In the genomic region with DNA sequence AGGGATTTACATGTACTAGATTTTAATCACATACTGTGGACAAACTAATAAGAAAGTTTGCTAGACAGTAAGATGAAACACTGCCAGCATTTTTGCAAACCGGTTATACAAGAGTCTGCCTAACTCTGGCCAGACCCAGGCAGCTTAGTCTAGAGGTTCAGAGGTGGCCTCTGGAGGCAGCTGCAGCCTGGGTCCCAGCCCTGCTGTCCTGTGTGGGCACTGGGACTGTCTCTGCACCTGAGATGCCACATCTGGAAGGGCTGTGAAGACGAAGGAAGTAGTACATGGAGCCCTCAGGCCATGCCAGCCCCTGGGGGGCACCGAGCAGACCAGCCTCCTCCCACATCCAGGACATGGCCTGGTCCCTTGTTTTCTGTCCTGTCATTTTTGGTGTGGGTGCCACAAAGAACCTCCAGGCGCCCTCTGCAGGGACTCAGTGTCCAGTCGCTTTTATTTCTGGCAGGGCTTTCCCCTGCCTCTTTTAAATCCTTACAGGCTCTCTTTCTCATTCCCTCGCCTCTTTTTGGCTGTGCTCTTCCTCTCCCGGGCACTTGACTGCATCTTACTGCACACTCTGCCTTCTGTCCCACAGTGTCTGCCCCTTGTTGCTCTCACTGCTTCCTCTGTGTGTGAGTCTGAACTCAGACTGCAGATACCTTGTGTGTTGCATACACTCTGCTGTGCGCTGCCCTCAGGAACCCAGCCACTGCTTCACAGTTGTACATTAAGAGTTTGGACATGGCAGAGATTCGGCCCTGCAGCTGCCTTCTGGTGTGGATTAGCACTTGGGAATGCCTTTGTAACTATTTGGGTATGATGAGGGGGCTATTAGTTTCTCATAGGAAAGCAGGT, we compare ENCODE assay signal across 8 cellular contexts.
A peak's percentile ranks its signal among the peaks of the same experiment; 100 is the strongest.
DNase-seq lines count a peak whose midpoint lies in the region; ATAC-seq and TF ChIP-seq lines count a peak whose summit lies in the region.

No MANE protein-coding gene starts in this region.

- no peaks in the 10 kb centered on the region for H3K27me3 ChIP-seq in CD8-positive, alpha-beta T cell (ENCODE audit: insufficient read depth, low read length)
- H3K27me3 ChIP-seq in GM23248 (replicated peaks; ENCODE audit: insufficient read depth) (no peaks in the 10 kb centered on the region), PC-3 (ENCODE audit: low read length) (no peaks in the 10 kb centered on the region), adrenal gland (no peaks in the 10 kb centered on the region), hepatocyte (no peaks in the 10 kb centered on the region), skeletal muscle tissue (ENCODE audit: control insufficient read depth in 3 of 3, insufficient read depth in 3 of 3, low read length in 3 of 3) (no peaks in the 10 kb centered on the region)

- peaks cover 9% of the 10 kb centered on the region for H3K4me1 Mint-ChIP-seq in CD8-positive, alpha-beta T cell (ENCODE audit: low read depth)

- H3K4me3 ChIP-seq in CD8-positive, alpha-beta T cell (ENCODE audit: low read depth, low read length): no peak overlapping the region
- no peak overlapping the region for H3K4me3 ChIP-seq in GM23248
- H3K4me3 ChIP-seq in PC-3 (ENCODE audit: low read length): no peak overlapping the region
- no peak overlapping the region for H3K4me3 ChIP-seq in adrenal gland
- no peak overlapping the region for H3K4me3 ChIP-seq in hepatocyte
- H3K4me3 ChIP-seq in skeletal muscle tissue (ENCODE audit: low read length in 3 of 3): no peak overlapping the region

- no peaks in the 10 kb centered on the region for H4K20me1 ChIP-seq in GM23248 (ENCODE audit: insufficient read depth)
- H4K20me1 ChIP-seq in PC-3 (ENCODE audit: low read length): no peaks in the 10 kb centered on the region
- H4K20me1 ChIP-seq in hepatocyte (ENCODE audit: insufficient read depth, poor library complexity, severe bottlenecking): no peaks in the 10 kb centered on the region

- TF ChIP-seq POLR2A in adrenal gland (IDR thresholded peaks at IDR 0.05): no peak

- no peak overlapping the region for H3K9ac ChIP-seq in GM23248
- H3K9ac ChIP-seq in PC-3 (ENCODE audit: low read length): no peak overlapping the region
- H3K9ac ChIP-seq in skeletal muscle tissue (ENCODE audit: low read depth in 1 of 3, low read length in 3 of 3): peak overlapping the region in 2 of 3 donors; percentile 16 to 21

- CTCF ChIA-PET in CD8-positive, alpha-beta T cell (lab: Charles Lee): interaction anchor here (0.8 to 3.0 kb wide), 13 partner anchors 14 to 292 kb away, joined by 3 to 19 read pairs (median 4); no protein-coding TSS in a partner anchor
- CTCF ChIA-PET in PC-3 (lab: Charles Lee): interaction anchor here (1.2 kb wide), 1 partner anchor 283 kb away, joined by 6 read pairs; no protein-coding TSS in a partner anchor

- no peaks in the 10 kb centered on the region for H3F3A ChIP-seq in GM23248 (ENCODE audit: insufficient read depth)
- no peaks in the 10 kb centered on the region for H3F3A ChIP-seq in PC-3 (ENCODE audit: low read length, unreplicated experiment)

- H3K4me3 Mint-ChIP-seq in CD8-positive, alpha-beta T cell: no peak overlapping the region

- ATAC-seq in CD8-positive, alpha-beta T cell: no peak
- ATAC-seq in PC-3 (peak; percentile 85), GM19452 (IDR thresholded peaks at IDR 0.05; ENCODE audit: unreplicated experiment) (no peak), HG03460 (IDR thresholded peaks at IDR 0.05; ENCODE audit: unreplicated experiment) (no peak)

- no TSS peak for BruUV-seq in PC-3 (replicated peaks; lab: Mats Ljungman, UMichigan)

- TF ChIP-seq CTCF in CD8-positive, alpha-beta T cell (IDR thresholded peaks at IDR 0.05): no peak
- TF ChIP-seq CTCF in PC-3 (conservative IDR thresholded peaks at IDR 0.05; ENCODE audit: low read depth, low read length) (peak; percentile 67), adrenal gland (IDR thresholded peaks at IDR 0.05) (peak; percentile 38 to 65 (median 60)), hepatocyte (IDR thresholded peaks at IDR 0.05; ENCODE audit: poor library complexity) (peak; percentile 53)

- no peak overlapping the region for H3K27ac ChIP-seq in CD8-positive, alpha-beta T cell (ENCODE audit: low read depth, low read length)
- H3K27ac ChIP-seq in GM23248 (no peak overlapping the region), PC-3 (ENCODE audit: low read length) (0 out of 2 replicates have a peak overlapping the region, but pooled peaks have one; percentile 20), adrenal gland (no peak overlapping the region), hepatocyte (peak overlapping the region; percentile 77), skeletal muscle tissue (ENCODE audit: low read depth, low read length) (no peak overlapping the region)

- no peaks in the 10 kb centered on the region for H3K9me3 Mint-ChIP-seq in CD8-positive, alpha-beta T cell

- no peak overlapping the region for H2AFZ ChIP-seq in GM23248
- H2AFZ ChIP-seq in PC-3 (ENCODE audit: low read length): no peak overlapping the region
- H2AFZ ChIP-seq in hepatocyte: no peak overlapping the region

- H3K9me2 ChIP-seq in GM23248 (ENCODE audit: insufficient read depth) (no peaks in the 10 kb centered on the region), PC-3 (replicated peaks; ENCODE audit: low read length) (no peaks in the 10 kb centered on the region), hepatocyte (replicated peaks; ENCODE audit: insufficient read depth) (no peaks in the 10 kb centered on the region)

- H3K36me3 Mint-ChIP-seq in CD8-positive, alpha-beta T cell: no peaks in the 10 kb centered on the region

- intact Hi-C loops in CD8-positive, alpha-beta T cell (cut with DNase I, micrococcal nuclease): loop anchor here in 1 of 2 experiments (5.0 kb wide), 1 partner anchor 195 kb away; no protein-coding TSS in a partner anchor
- intact Hi-C loops in PC-3 (cut with micrococcal nuclease) (loop anchor here (1.0 to 5.0 kb wide), 4 partner anchors 69 to 283 kb away; partner anchors contain the start of gene ZDHHC14), adrenal gland (cut with DNase I) (loop anchor here in 1 of 2 donors (10.0 kb wide), 1 partner anchor 283 kb away; no protein-coding TSS in a partner anchor)

- peak in 4 of 7 experiments; percentile 4 to 68 (median 26) for DNase-seq in CD8-positive, alpha-beta T cell
- DNase-seq in GM23248 (peak; percentile 61), PC-3 (peak; percentile 69), adrenal gland (peak; percentile 36 to 79 (median 62)), hepatocyte (ENCODE audit: low spot score) (peak; percentile 65)

- WGBS in GM23248 (ENCODE audit: low coverage in 1 of 2, low lambda C conversion rate in 2 of 2, missing lambda C conversion rate in 2 of 2), 2 experiments: 24 to 28% methylated on average over 9 of the region's 9 CpGs
- WGBS in adrenal gland, 4 donors: 35 to 48% (median 44%) methylated on average over 9 of the region's 9 CpGs
- 48% methylated on average over 9 of the region's 9 CpGs for WGBS in hepatocyte (ENCODE audit: low lambda C conversion rate, missing lambda C conversion rate)

- H3K27me3 Mint-ChIP-seq in CD8-positive, alpha-beta T cell (ENCODE audit: low read depth): no peaks in the 10 kb centered on the region

- no peak overlapping the region for H3K4me2 ChIP-seq in GM23248 (ENCODE audit: unreplicated experiment)
- H3K4me2 ChIP-seq in PC-3 (ENCODE audit: low read length): peak overlapping the region; percentile 34; the same call in 1 of the 2 replicates
- H3K4me2 ChIP-seq in hepatocyte: peak overlapping the region; percentile 60

- no peaks in the 10 kb centered on the region for H3K4me1 ChIP-seq in CD8-positive, alpha-beta T cell (ENCODE audit: insufficient read depth, low read length)
- H3K4me1 ChIP-seq in GM23248 (ENCODE audit: insufficient read depth) (no peaks in the 10 kb centered on the region), PC-3 (ENCODE audit: insufficient read depth, low read length) (peaks cover 14% of the 10 kb centered on the region), adrenal gland (replicated peaks in 1 of 2) (no peaks in the 10 kb centered on the region), hepatocyte (ENCODE audit: insufficient read depth) (peaks cover 21% of the 10 kb centered on the region), skeletal muscle tissue (ENCODE audit: control insufficient read depth in 3 of 3, insufficient read depth in 3 of 3, low read length in 3 of 3) (peaks cover 3 to 4% (median 3%) of the 10 kb centered on the region in 3 donors)

- no peaks in the 10 kb centered on the region for H3K36me3 ChIP-seq in CD8-positive, alpha-beta T cell (ENCODE audit: insufficient read depth, low read length)
- H3K36me3 ChIP-seq in GM23248 (ENCODE audit: low read depth): no peaks in the 10 kb centered on the region
- H3K36me3 ChIP-seq in PC-3 (ENCODE audit: low read depth, low read length): no peaks in the 10 kb centered on the region
- no peaks in the 10 kb centered on the region for H3K36me3 ChIP-seq in adrenal gland (replicated peaks in 1 of 2)
- H3K36me3 ChIP-seq in hepatocyte (replicated peaks; ENCODE audit: insufficient read depth, low read depth): no peaks in the 10 kb centered on the region
- peaks cover 0 to 2% (median 2%) of the 10 kb centered on the region in 3 donors for H3K36me3 ChIP-seq in skeletal muscle tissue (ENCODE audit: control insufficient read depth in 3 of 3, insufficient read depth in 3 of 3, low read length in 3 of 3)

- H3K27ac Mint-ChIP-seq in CD8-positive, alpha-beta T cell: no peak overlapping the region

- in situ Hi-C loops in GM23248 (cut with MboI): no loop called here

- H3K79me2 ChIP-seq in GM23248 (ENCODE audit: insufficient read depth) (no peaks in the 10 kb centered on the region), PC-3 (ENCODE audit: low read length) (no peaks in the 10 kb centered on the region), hepatocyte (no peaks in the 10 kb centered on the region)

- no peaks in the 10 kb centered on the region for H3K9me3 ChIP-seq in CD8-positive, alpha-beta T cell (ENCODE audit: low read length)
- no peaks in the 10 kb centered on the region for H3K9me3 ChIP-seq in GM23248 (ENCODE audit: low read depth)
- no peaks in the 10 kb centered on the region for H3K9me3 ChIP-seq in PC-3 (ENCODE audit: low read length)
- no peaks in the 10 kb centered on the region for H3K9me3 ChIP-seq in adrenal gland (replicated peaks in 1 of 3)
- no peaks in the 10 kb centered on the region for H3K9me3 ChIP-seq in hepatocyte (ENCODE audit: low read depth)
- H3K9me3 ChIP-seq in skeletal muscle tissue (ENCODE audit: control insufficient read depth in 3 of 3, low read length in 3 of 3): no peaks in the 10 kb centered on the region

- POLR2A ChIA-PET in CD8-positive, alpha-beta T cell (lab: Charles Lee): no interaction called here
- POLR2A ChIA-PET in PC-3 (lab: Charles Lee; ENCODE audit: unreplicated experiment): no interaction called here

Comparison
In these comparisons a context has a peak if more than half of its experiments do, and no peak if none do; other contexts are left out.
1. H3K27ac ChIP-seq: peak in PC-3 (single experiment) and hepatocyte (single experiment); none in CD8-positive, alpha-beta T cell (single experiment), GM23248 (single experiment), adrenal gland (0 of 5) and skeletal muscle tissue (single experiment).
2. H3K9ac ChIP-seq: peak in skeletal muscle tissue (2 of 3); none in GM23248 (single experiment) and PC-3 (single experiment).
3. Peak in every context shown above with its lines, with median percentiles within 50 percentile points of each other: DNase-seq.